ENCODE assay signal across 9 cellular contexts in the genomic region with DNA sequence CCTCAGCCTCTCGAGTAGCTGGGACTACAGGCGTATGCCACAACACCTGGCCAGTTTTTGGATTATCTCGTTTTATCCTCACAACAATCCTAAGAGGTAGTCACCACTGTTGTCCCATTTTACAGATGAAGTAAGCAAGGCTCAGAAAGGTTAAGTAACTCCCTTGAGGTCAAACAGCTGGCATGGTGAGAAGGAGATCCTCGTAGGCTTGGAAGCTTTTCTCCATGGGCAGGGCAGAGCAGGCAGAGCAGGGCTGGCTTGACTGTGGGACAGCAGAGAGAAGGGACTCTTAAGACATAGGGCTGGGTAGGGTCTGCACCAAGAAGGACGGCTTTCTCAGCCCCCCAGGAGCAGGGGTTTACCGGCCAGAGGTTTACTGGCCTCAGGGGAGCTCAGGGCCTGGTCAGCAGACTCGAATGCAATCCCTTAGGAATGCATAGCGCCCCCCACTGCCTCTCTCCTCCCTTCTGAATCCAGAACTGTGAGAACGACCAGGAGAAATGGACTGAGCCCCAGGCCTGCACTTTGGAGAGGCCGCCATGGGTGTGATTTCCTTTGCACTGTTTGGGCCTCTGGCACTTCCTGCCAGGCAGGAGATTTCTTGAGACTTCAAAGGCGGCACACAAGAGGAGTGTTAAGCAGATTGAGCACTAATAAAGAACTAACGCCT. TPM values are rescaled to one million over a fixed set of nuclear protein-coding genes. Genes with fewer than 3 reads are reported as not detected.
DNase-seq lines count a peak whose midpoint lies in the region; ATAC-seq and TF ChIP-seq lines count a peak whose summit lies in the region.
"Had no signal": no experiment of that assay in that cellular context is flagged by ENCODE, and none has a peak within 500 bp of the region (broad histone marks: within the 10 kb centered on the region; RNA-seq: fewer than 3 reads in every experiment).

No MANE protein-coding gene starts in this region.

- TF ChIP-seq POLR2A in esophagus squamous epithelium (IDR thresholded peaks at IDR 0.05): no peak

- peaks cover 0 to 33% (median 5%) of the 10 kb centered on the region in 3 donors for H3K4me1 ChIP-seq in esophagus squamous epithelium

- no peaks in the 10 kb centered on the region for H3K27me3 ChIP-seq in esophagus squamous epithelium

- no peak overlapping the region for H3K27ac Mint-ChIP-seq in HFFc6
- H3K27ac Mint-ChIP-seq in activated CD8-positive, alpha-beta T cell treated with anti-CD3 and anti-CD28 coated beads for 36 hours: peak overlapping the region; percentile 55
- peak overlapping the region; percentile 85 for H3K27ac Mint-ChIP-seq in osteocyte (ENCODE audit: unreplicated experiment)

- H3K4me3 Mint-ChIP-seq in HFFc6: no peak overlapping the region
- H3K4me3 Mint-ChIP-seq in activated CD8-positive, alpha-beta T cell treated with anti-CD3 and anti-CD28 coated beads for 36 hours: no peak overlapping the region
- no peak overlapping the region for H3K4me3 Mint-ChIP-seq in osteocyte (ENCODE audit: unreplicated experiment)
- H3K4me3 Mint-ChIP-seq: IgD-negative memory B cell; natural killer cell treated with Interleukin-12 subunit alpha and Interleukin-12 subunit beta and Interleukin-15 and Interleukin-18, amount 100 ng/mL, for 72 hours had no signal

- no peaks in the 10 kb centered on the region for H3K9me3 ChIP-seq in esophagus squamous epithelium

- intact Hi-C loops in activated CD8-positive, alpha-beta T cell treated with anti-CD3 and anti-CD28 coated beads for 36 hours (cut with micrococcal nuclease): no loop called here
- intact Hi-C loops in esophagus squamous epithelium (cut with DNase I): no loop called here

- peak; percentile 41; the same call in 1 of the 2 replicates for TF ChIP-seq CTCF in HFFc6 (IDR thresholded peaks at IDR 0.05)
- TF ChIP-seq CTCF in activated CD8-positive, alpha-beta T cell treated with anti-CD3 and anti-CD28 coated beads for 36 hours (IDR thresholded peaks at IDR 0.05): no peak
- TF ChIP-seq CTCF in esophagus squamous epithelium (IDR thresholded peaks at IDR 0.05): no peak
- TF ChIP-seq CTCF in osteocyte (IDR thresholded peaks at IDR 0.05): no peak

- WGBS in esophagus squamous epithelium, 2 donors: 51 to 67% methylated on average over 5 to 8 of the region's 12 CpGs

- POLR2A ChIA-PET in activated CD8-positive, alpha-beta T cell treated with anti-CD3 and anti-CD28 coated beads for 36 hours (lab: Charles Lee): interaction anchor here (0.9 to 2.1 kb wide), 4 partner anchors 14 to 16 kb away, joined by 3 to 16 read pairs (median 3); a partner anchor contains a TSS

- CTCF ChIA-PET in activated CD8-positive, alpha-beta T cell treated with anti-CD3 and anti-CD28 coated beads for 36 hours (lab: Charles Lee): interaction anchor here (0.9 to 2.8 kb wide), 3 partner anchors 10 to 23 kb away, joined by 3 to 9 read pairs (median 3); no protein-coding TSS in a partner anchor

- H3K4me3 ChIP-seq in esophagus squamous epithelium: no peak overlapping the region

- DNase-seq in HFFc6 (no peak), esophagus squamous epithelium (lab: John Stamatoyannopoulos, UW) (no peak), osteocyte (ENCODE audit: extremely low spot score, unreplicated experiment) (peak; percentile 81), NCI-H1048 (lab: John Stamatoyannopoulos, UW) (no peak), NCI-H82 (lab: John Stamatoyannopoulos, UW) (no peak)
- peak; percentile 41 for DNase-seq in activated CD8-positive, alpha-beta T cell treated with anti-CD3 and anti-CD28 coated beads for 36 hours

- H3K4me1 Mint-ChIP-seq in HFFc6 (ENCODE audit: low read depth): peaks cover 5% of the 10 kb centered on the region; the same call in 1 of the 2 replicates
- peaks cover 31% of the 10 kb centered on the region for H3K4me1 Mint-ChIP-seq in activated CD8-positive, alpha-beta T cell treated with anti-CD3 and anti-CD28 coated beads for 36 hours (ENCODE audit: low read depth)
- peaks cover 13% of the 10 kb centered on the region for H3K4me1 Mint-ChIP-seq in osteocyte (ENCODE audit: unreplicated experiment)

- peak overlapping the region; percentile 15 to 49 (median 39) for H3K27ac ChIP-seq in esophagus squamous epithelium

- H3K27me3 Mint-ChIP-seq in HFFc6 (ENCODE audit: insufficient read depth) (no peaks in the 10 kb centered on the region; the same call in 1 of the 2 replicates), osteocyte (ENCODE audit: unreplicated experiment) (no peaks in the 10 kb centered on the region)
- H3K27me3 Mint-ChIP-seq in activated CD8-positive, alpha-beta T cell treated with anti-CD3 and anti-CD28 coated beads for 36 hours: no peaks in the 10 kb centered on the region

- H3K9me3 Mint-ChIP-seq in HFFc6 (no peaks in the 10 kb centered on the region), osteocyte (ENCODE audit: unreplicated experiment) (no peaks in the 10 kb centered on the region)
- H3K9me3 Mint-ChIP-seq in activated CD8-positive, alpha-beta T cell treated with anti-CD3 and anti-CD28 coated beads for 36 hours: no peaks in the 10 kb centered on the region
- H3K9me3 Mint-ChIP-seq: IgD-negative memory B cell; natural killer cell treated with Interleukin-12 subunit alpha and Interleukin-12 subunit beta and Interleukin-15 and Interleukin-18, amount 100 ng/mL, for 72 hours had no signal

- peak; percentile 88 for ATAC-seq in activated CD8-positive, alpha-beta T cell treated with anti-CD3 and anti-CD28 coated beads for 36 hours
- ATAC-seq in GM21526 (IDR thresholded peaks at IDR 0.05; ENCODE audit: low FRiP score, unreplicated experiment): no peak

- H3K36me3 ChIP-seq in esophagus squamous epithelium: no peaks in the 10 kb centered on the region

- no peaks in the 10 kb centered on the region for H3K36me3 Mint-ChIP-seq in HFFc6 (ENCODE audit: low read depth)
- H3K36me3 Mint-ChIP-seq in activated CD8-positive, alpha-beta T cell treated with anti-CD3 and anti-CD28 coated beads for 36 hours (ENCODE audit: low read depth): no peaks in the 10 kb centered on the region
- no peaks in the 10 kb centered on the region for H3K36me3 Mint-ChIP-seq in osteocyte (ENCODE audit: unreplicated experiment)
- H3K36me3 Mint-ChIP-seq: IgD-negative memory B cell; natural killer cell treated with Interleukin-12 subunit alpha and Interleukin-12 subunit beta and Interleukin-15 and Interleukin-18, amount 100 ng/mL, for 72 hours had no signal

RNA-seq across cellular contexts. Expression of a gene that starts 14.0 kb away (rescaled TPM):
- 10 to 100 TPM; 11.7 to 15.1 (median 13.6) TPM for total RNA-seq in HFFc6 (2021; fragmentation: NEBNext Ultra II Directional; extraction: Animal tissue kit (Norgen Biotek cat#: 25700))
- 10 to 100 TPM; 26.4 to 26.6 TPM for total RNA-seq in activated CD8-positive, alpha-beta T cell treated with anti-CD3 and anti-CD28 coated beads for 36 hours
- total RNA-seq in esophagus squamous epithelium: 10 to 100 TPM; 20.3 to 33.5 (median 27.2) TPM
- 13.2 and 13.8 TPM in 2 replicates for total RNA-seq in osteocyte

Comparison
In these comparisons a context has a peak if more than half of its experiments do, and no peak if none do; other contexts are left out.
1. DNase-seq: peak in activated CD8-positive, alpha-beta T cell treated with anti-CD3 and anti-CD28 coated beads for 36 hours (single experiment) and osteocyte (single experiment); none in HFFc6 (single experiment), esophagus squamous epithelium (single experiment), NCI-H1048 (single experiment) and NCI-H82 (single experiment).